Comparison of ENCODE assay signal across 16 cellular contexts in the genomic region with DNA sequence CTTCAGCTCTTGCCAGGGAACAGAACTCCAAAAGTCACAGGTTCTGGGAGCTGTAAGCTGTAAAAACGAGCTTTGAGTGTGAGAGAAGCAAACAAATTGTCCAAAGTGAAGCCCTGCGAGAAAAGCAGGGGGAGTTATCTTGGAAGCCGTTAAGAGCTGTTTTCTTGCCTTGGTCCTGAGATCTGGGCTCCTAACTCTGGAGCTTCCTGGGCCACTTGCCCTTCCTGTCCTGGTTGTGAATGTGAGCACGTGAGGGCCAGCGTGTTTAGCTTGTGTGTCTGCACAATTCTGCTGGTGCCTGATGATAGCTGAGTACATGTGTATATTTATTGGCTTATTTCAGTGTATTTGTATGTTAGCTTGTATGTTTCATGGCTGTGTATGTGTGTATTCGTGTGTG. TPM values are rescaled to one million over a fixed set of nuclear protein-coding genes. Genes with fewer than 3 reads are reported as not detected.
A peak's percentile ranks its signal among the peaks of the same experiment; 100 is the strongest.
DNase-seq lines count a peak whose midpoint lies in the region; ATAC-seq, FAIRE-seq and TF ChIP-seq lines count a peak whose summit lies in the region.
"Had no signal": no experiment of that assay in that cellular context is flagged by ENCODE, and none has a peak within 500 bp of the region (broad histone marks: within the 10 kb centered on the region; RNA-seq: fewer than 3 reads in every experiment).

No MANE protein-coding gene starts in this region.

- H3K27me3 Mint-ChIP-seq in astrocyte (ENCODE audit: low read depth, unreplicated experiment): peaks cover 3% of the 10 kb centered on the region
- H3K27me3 Mint-ChIP-seq in neural progenitor cell (ENCODE audit: insufficient read depth, low read depth): peaks cover 3% of the 10 kb centered on the region
- H3K27me3 Mint-ChIP-seq in type B pancreatic cell: no peaks in the 10 kb centered on the region

- H3K4me1 Mint-ChIP-seq in astrocyte (ENCODE audit: low read depth, unreplicated experiment): peaks cover 18% of the 10 kb centered on the region
- peaks cover 55% of the 10 kb centered on the region for H3K4me1 Mint-ChIP-seq in neural progenitor cell
- H3K4me1 Mint-ChIP-seq in type B pancreatic cell (ENCODE audit: unreplicated experiment): peaks cover 36% of the 10 kb centered on the region

- H3K36me3 Mint-ChIP-seq in astrocyte (ENCODE audit: low read depth, unreplicated experiment): peaks cover 2% of the 10 kb centered on the region
- H3K36me3 Mint-ChIP-seq in neural progenitor cell: peaks cover 2% of the 10 kb centered on the region
- H3K36me3 Mint-ChIP-seq in type B pancreatic cell: no peaks in the 10 kb centered on the region

- H3K27me3 ChIP-seq in astrocyte (ENCODE audit: insufficient read depth, low read length): no peaks in the 10 kb centered on the region
- H3K27me3 ChIP-seq in neural progenitor cell: no peaks in the 10 kb centered on the region
- H3K27me3 ChIP-seq: BLaER1 had no signal

- H3K9me3 Mint-ChIP-seq in astrocyte (ENCODE audit: unreplicated experiment): no peaks in the 10 kb centered on the region
- no peaks in the 10 kb centered on the region for H3K9me3 Mint-ChIP-seq in neural progenitor cell
- no peaks in the 10 kb centered on the region for H3K9me3 Mint-ChIP-seq in type B pancreatic cell
- H3K9me3 Mint-ChIP-seq: effector memory CD8-positive, alpha-beta T cell; stimulated activated naive CD8-positive, alpha-beta T cell treated with anti-CD3 and anti-CD28 coated beads, Interleukin-15, Interleukin-2, amounts not matched to agents 100 ng/mL and 50 ng/mL, for 24 hours; T-helper 1 cell treated with Interleukin-12 subunit alpha and Interleukin-12 subunit beta and Interleukin-4 antibody, amounts not matched to agents 30 μg/mL and 1 μg/mL, for 36 hours had no signal

- H4K20me1 ChIP-seq in astrocyte (ENCODE audit: insufficient read depth, low read length): peaks cover 30% of the 10 kb centered on the region
- H4K20me1 ChIP-seq in neural progenitor cell (ENCODE audit: low read depth): peaks cover 99% of the 10 kb centered on the region

- no peak overlapping the region for H2AFZ ChIP-seq in astrocyte (ENCODE audit: low read depth, low read length)
- H2AFZ ChIP-seq in neural progenitor cell (replicated peaks): no peak overlapping the region

- peaks cover 24% of the 10 kb centered on the region for H3F3A ChIP-seq in neural progenitor cell (ENCODE audit: low read depth)

- H3K9ac ChIP-seq in astrocyte (ENCODE audit: low read length): no peak overlapping the region
- no peak overlapping the region for H3K9ac ChIP-seq in neural progenitor cell
- H3K9ac ChIP-seq: BLaER1 had no signal

- no peak overlapping the region for H3K4me3 Mint-ChIP-seq in astrocyte (ENCODE audit: unreplicated experiment)
- no peak overlapping the region for H3K4me3 Mint-ChIP-seq in neural progenitor cell
- H3K4me3 Mint-ChIP-seq in type B pancreatic cell: no peak overlapping the region
- H3K4me3 Mint-ChIP-seq: effector memory CD8-positive, alpha-beta T cell; stimulated activated naive CD8-positive, alpha-beta T cell treated with anti-CD3 and anti-CD28 coated beads, Interleukin-15, Interleukin-2, amounts not matched to agents 100 ng/mL and 50 ng/mL, for 24 hours; T-helper 1 cell treated with Interleukin-12 subunit alpha and Interleukin-12 subunit beta and Interleukin-4 antibody, amounts not matched to agents 30 μg/mL and 1 μg/mL, for 36 hours had no signal

- TF ChIP-seq CTCF in astrocyte (IDR thresholded peaks at IDR 0.05; ENCODE audit: insufficient read depth, low read depth, low read length): no peak
- TF ChIP-seq CTCF in fibroblast of villous mesenchyme (IDR thresholded peaks at IDR 0.05; ENCODE audit: insufficient read depth, low read depth, low read length): no peak
- no peak for TF ChIP-seq CTCF in neural progenitor cell (IDR thresholded peaks at IDR 0.05)
- TF ChIP-seq CTCF in type B pancreatic cell (conservative IDR thresholded peaks at IDR 0.05): no peak

- no peaks in the 10 kb centered on the region for H3K9me3 ChIP-seq in astrocyte (ENCODE audit: insufficient read depth, low read depth, low read length)
- H3K9me3 ChIP-seq in neural progenitor cell (ENCODE audit: low read depth): no peaks in the 10 kb centered on the region
- H3K9me3 ChIP-seq: BLaER1, mucosa of descending colon had no signal

- no peak overlapping the region for H3K4me2 ChIP-seq in astrocyte (ENCODE audit: low read length)
- no peak overlapping the region for H3K4me2 ChIP-seq in neural progenitor cell

- H3K27ac Mint-ChIP-seq in astrocyte (ENCODE audit: unreplicated experiment) (peak overlapping the region; percentile 56), neural progenitor cell (peak overlapping the region; percentile 26), type B pancreatic cell (peak overlapping the region; percentile 75)
- H3K27ac Mint-ChIP-seq: stimulated activated naive CD8-positive, alpha-beta T cell treated with anti-CD3 and anti-CD28 coated beads, Interleukin-15, Interleukin-2, amounts not matched to agents 100 ng/mL and 50 ng/mL, for 24 hours; T-helper 1 cell treated with Interleukin-12 subunit alpha and Interleukin-12 subunit beta and Interleukin-4 antibody, amounts not matched to agents 30 μg/mL and 1 μg/mL, for 36 hours had no signal

- H3K79me2 ChIP-seq in astrocyte (ENCODE audit: insufficient read depth, low read length): no peaks in the 10 kb centered on the region
- peaks cover 5% of the 10 kb centered on the region for H3K79me2 ChIP-seq in neural progenitor cell (ENCODE audit: low read depth)

- H3K36me3 ChIP-seq in astrocyte (ENCODE audit: insufficient read depth, low read length) (no peaks in the 10 kb centered on the region), neural progenitor cell (no peaks in the 10 kb centered on the region)
- H3K36me3 ChIP-seq: BLaER1 had no signal

- DNase-seq in astrocyte (ENCODE audit: low read depth) (no peak), fibroblast of villous mesenchyme (ENCODE audit: low read depth) (peak; percentile 28), neural progenitor cell (ENCODE audit: low spot score) (no peak), type B pancreatic cell (ENCODE audit: extremely low spot score, unreplicated experiment) (no peak), NCI-H1694 (lab: John Stamatoyannopoulos, UW) (no peak)
- DNase-seq in activated CD4-positive, alpha-beta T cell treated with anti-CD3 and anti-CD28 coated beads, Interleukin-2, amount 50 U/mL, for 4 hours: no peak
- DNase-seq: activated CD4-positive, alpha-beta T cell treated with anti-CD3 and anti-CD28 coated beads for 1 hour; activated naive CD4-positive, alpha-beta T cell; effector memory CD8-positive, alpha-beta T cell; foreskin melanocyte had no signal

- H3K27ac ChIP-seq in astrocyte (ENCODE audit: low read depth, low read length) (no peak overlapping the region), neural progenitor cell (no peak overlapping the region)
- H3K27ac ChIP-seq: BLaER1 had no signal

- H3K4me3 ChIP-seq in astrocyte (ENCODE audit: insufficient read depth, low read depth, low read length) (no peak overlapping the region), fibroblast of villous mesenchyme (ENCODE audit: low read depth, low read length) (no peak overlapping the region), neural progenitor cell (no peak overlapping the region)
- H3K4me3 ChIP-seq: BLaER1, mucosa of descending colon had no signal

- no peak for FAIRE-seq in astrocyte (lab: Jason Lieb, UNC)
- FAIRE-seq: GM18507 had no signal

- no peak for ATAC-seq in GM19035 (IDR thresholded peaks at IDR 0.05; ENCODE audit: unreplicated experiment)
- ATAC-seq: effector memory CD8-positive, alpha-beta T cell had no signal

- H3K4me1 ChIP-seq in astrocyte (ENCODE audit: insufficient read depth, low read length) (peaks cover 10% of the 10 kb centered on the region), neural progenitor cell (peaks cover 17% of the 10 kb centered on the region)

RNA-seq across cellular contexts. Expression of gene DAB2IP, which starts 40.5 kb away (rescaled TPM):
- total RNA-seq in astrocyte (41.4 and 41.7 TPM in 2 replicates), fibroblast of villous mesenchyme (36.4 and 47.9 TPM in 2 replicates), neural progenitor cell (ENCODE audit: low replicate concordance) (24.3 and 41.7 TPM in 2 replicates), type B pancreatic cell (ENCODE audit: low replicate concordance) (49.7 and 57.2 TPM in 2 replicates)
